Comparison of ENCODE assay signal across 1 cellular context in genomic region chr4:159026329-159026728, GRCh38.
TF ChIP-seq lines count a peak whose summit lies in the region.

No MANE protein-coding gene starts in this region.

TF ChIP-seq in GM23338, 12 proteins besides CTCF, POLR2A, EP300 and RAD21 (continued from another document):
- TF ChIP-seq ZNF462 (CRISPR knock-in tag; IDR thresholded peaks at IDR 0.05): no peak
- TF ChIP-seq STAT1 (IDR thresholded peaks at IDR 0.05; ENCODE audit: unreplicated experiment): no peak
- TF ChIP-seq EZH2 (IDR thresholded peaks at IDR 0.05; ENCODE audit: low read depth, unreplicated experiment): no peak
- TF ChIP-seq REST (IDR thresholded peaks at IDR 0.05; ENCODE audit: unreplicated experiment): no peak
- no peak for TF ChIP-seq ZNF114 (CRISPR knock-in tag; IDR thresholded peaks at IDR 0.05)
- TF ChIP-seq NANOG (IDR thresholded peaks at IDR 0.05; ENCODE audit: borderline replicate concordance): no peak
- TF ChIP-seq JUNB (IDR thresholded peaks at IDR 0.05; ENCODE audit: unreplicated experiment): no peak
